ENCODE assay signal across 3 cellular contexts in the genomic region with DNA sequence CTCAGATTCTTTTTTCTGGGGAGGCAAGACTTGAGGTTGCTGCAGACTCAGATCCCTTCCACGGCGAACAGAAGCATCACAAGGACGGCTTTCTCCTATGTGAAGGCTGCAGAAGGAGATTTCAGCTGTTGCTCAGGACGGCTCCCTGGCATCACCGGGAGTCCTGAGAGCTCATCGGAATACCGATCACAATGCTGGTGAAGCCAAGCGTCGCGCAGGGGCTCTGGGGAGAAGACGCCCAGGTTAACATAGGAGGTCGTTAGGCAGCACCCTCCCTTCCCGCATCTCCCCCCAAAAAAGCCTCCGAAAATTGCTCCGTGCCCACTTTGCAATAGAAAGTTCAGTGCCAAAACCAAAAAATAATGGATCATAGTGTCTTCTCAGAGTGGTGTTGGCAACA.
"Had no signal": no experiment of that assay in that cellular context is flagged by ENCODE, and none has a peak within 500 bp of the region (broad histone marks: within the 10 kb centered on the region; RNA-seq: fewer than 3 reads in every experiment).

No MANE protein-coding gene starts in this region.

- DNase-seq: GDM1, GF-D8 had no signal

- H3K4me3 ChIP-seq: GM12878 had no signal
